26 cellular contexts compared by ENCODE assay signal in genomic region chr17:2309338-2310143, GRCh38. TPM values are rescaled to one million over a fixed set of nuclear protein-coding genes. Genes with fewer than 3 reads are reported as not detected.
DNase-seq lines count a peak whose midpoint lies in the region; ATAC-seq and TF ChIP-seq lines count a peak whose summit lies in the region.
"Had no signal": no experiment of that assay in that cellular context is flagged by ENCODE, and none has a peak within 500 bp of the region (broad histone marks: within the 10 kb centered on the region; RNA-seq: fewer than 3 reads in every experiment).

No MANE protein-coding gene starts in this region.

- H3K36me3 ChIP-seq in cardiac muscle cell (no peaks in the 10 kb centered on the region), adipocyte (ENCODE audit: control insufficient read depth, insufficient read depth, low read length, severe bottlenecking) (no peaks in the 10 kb centered on the region), thoracic aorta (no peaks in the 10 kb centered on the region)
- H3K36me3 ChIP-seq: neural progenitor cell, upper lobe of right lung had no signal

- DNase-seq in cardiac muscle cell (ENCODE audit: low read depth in 1 of 2, low spot score in 1 of 2) (peak in 1 of 2 donors; percentile 67), cardiac septum (ENCODE audit: low spot score) (no peak), adipocyte (ENCODE audit: low read depth) (peak; percentile 15), fibroblast of the aortic adventitia (ENCODE audit: low read depth) (peak; percentile 71), thoracic aorta (ENCODE audit: low spot score) (no peak), epidermal melanocyte (ENCODE audit: insufficient read length, low spot score) (no peak), SIG-M5 treated with dmso at 0.1 percent for 504 hours (lab: John Stamatoyannopoulos, UW; ENCODE audit: unreplicated experiment) (no peak)
- DNase-seq: activated B cell treated with CpG ODN at 0.5 μM for 24 hours; activated CD8-positive, alpha-beta memory T cell treated with anti-CD3 and anti-CD28 coated beads for 24 hours; activated effector memory CD4-positive, alpha-beta T cell treated with Interleukin-2 at 50 U/mL for 16 hours; amniotic stem cell; head of caudate nucleus; immature natural killer cell; mesendoderm; NCI-H1694; NCI-H510A treated with DMSO at 0.1 percent for 48 hours; retina; SHP77; stimulated activated CD4-positive, alpha-beta T cell treated with anti-CD3 and anti-CD28 coated beads, Interleukin-15, amount 100 ng/mL, for 24 hours; stimulated activated naive CD4-positive, alpha-beta T cell; T-helper 17 cell; upper lobe of right lung had no signal

- H3K9me3 ChIP-seq in cardiac muscle cell (ENCODE audit: low read depth) (no peaks in the 10 kb centered on the region), adipocyte (ENCODE audit: control insufficient read depth, low read length) (no peaks in the 10 kb centered on the region), thoracic aorta (no peaks in the 10 kb centered on the region)
- H3K9me3 ChIP-seq: A549, upper lobe of right lung had no signal

- TF ChIP-seq CTCF in cardiac muscle cell (IDR thresholded peaks at IDR 0.05; ENCODE audit: low read depth, low read length), result no peak
- TF ChIP-seq CTCF in fibroblast of the aortic adventitia (IDR thresholded peaks at IDR 0.05; ENCODE audit: insufficient read depth, low read length), result no peak
- no peak for TF ChIP-seq CTCF in thoracic aorta (IDR thresholded peaks at IDR 0.05)

- H3K27me3 ChIP-seq in cardiac muscle cell (no peaks in the 10 kb centered on the region), adipocyte (replicated peaks; ENCODE audit: control insufficient read depth, insufficient read depth, low read length) (no peaks in the 10 kb centered on the region), thoracic aorta (replicated peaks; ENCODE audit: insufficient read depth) (no peaks in the 10 kb centered on the region)
- H3K27me3 ChIP-seq: neural progenitor cell, upper lobe of right lung had no signal

- intact Hi-C loops in cardiac septum (cut with DNase I), result no loop called here

- H3K4me3 ChIP-seq in cardiac muscle cell (no peak overlapping the region), adipocyte (ENCODE audit: low read length) (no peak overlapping the region), fibroblast of the aortic adventitia (ENCODE audit: low read depth, low read length) (no peak overlapping the region), thoracic aorta (no peak overlapping the region)
- H3K4me3 ChIP-seq: A549, neural progenitor cell, upper lobe of right lung had no signal

- H3K9ac ChIP-seq in adipocyte (ENCODE audit: low read length), result no peak overlapping the region
- H3K9ac ChIP-seq: neural progenitor cell had no signal

- ATAC-seq in thoracic aorta (ENCODE audit: insufficient number of reproducible peaks, low FRiP score, low read depth) (no peak), HG03571 (IDR thresholded peaks at IDR 0.05; ENCODE audit: unreplicated experiment) (no peak)
- ATAC-seq: HCT116, T-helper 17 cell, upper lobe of right lung had no signal

- peak overlapping the region; percentile 25 for H3K27ac ChIP-seq in cardiac muscle cell
- peak overlapping the region; percentile 47 to 55 for H3K27ac ChIP-seq in thoracic aorta
- H3K27ac ChIP-seq: A549, neural progenitor cell, upper lobe of right lung had no signal

- H3K4me1 ChIP-seq in cardiac muscle cell (ENCODE audit: low read depth) (no peaks in the 10 kb centered on the region), adipocyte (ENCODE audit: control insufficient read depth, insufficient read depth, low read length) (no peaks in the 10 kb centered on the region), thoracic aorta (ENCODE audit: control insufficient read depth in 1 of 2, low read depth in 2 of 2) (peaks cover 11 to 37% of the 10 kb centered on the region in 2 donors)
- H3K4me1 ChIP-seq: neural progenitor cell had no signal

RNA-seq across cellular contexts. Expression of gene SRR, which starts 5.8 kb away (rescaled TPM):
- 27.7 and 28.3 TPM in 2 replicates for total RNA-seq in cardiac muscle cell
- 27.9 and 49.9 TPM in 2 replicates for polyA plus RNA-seq in cardiac muscle cell
- total RNA-seq in cardiac septum, result 9.3 TPM
- 9.1 and 29.4 TPM in 2 replicates for total RNA-seq in fibroblast of the aortic adventitia (ENCODE audit: low replicate concordance)
- 10 to 100 TPM; 10.5 to 20.8 TPM for total RNA-seq in thoracic aorta

RNA-seq across cellular contexts. Expression of gene SMG6, which starts 6.0 kb away (rescaled TPM):
- total RNA-seq in cardiac muscle cell (50.8 and 54.8 TPM in 2 replicates), cardiac septum (19.7 TPM), fibroblast of the aortic adventitia (ENCODE audit: low replicate concordance) (37.5 and 49.3 TPM in 2 replicates), thoracic aorta (10 to 100 TPM; 33.2 to 82.9 TPM)
- polyA plus RNA-seq in cardiac muscle cell, result 23.0 and 25.9 TPM in 2 replicates

RNA-seq across cellular contexts. Expression of gene TSR1, which starts 26.7 kb away (rescaled TPM):
- 47.1 and 52.6 TPM in 2 replicates for total RNA-seq in cardiac muscle cell
- polyA plus RNA-seq in cardiac muscle cell, result 34.0 and 43.1 TPM in 2 replicates
- total RNA-seq in cardiac septum, result 23.0 TPM
- 24.2 and 44.5 TPM in 2 replicates for total RNA-seq in fibroblast of the aortic adventitia (ENCODE audit: low replicate concordance)
- 10 to 100 TPM; 36.0 to 63.2 TPM for total RNA-seq in thoracic aorta

RNA-seq across cellular contexts. Expression of gene SGSM2, which starts 27.8 kb away (rescaled TPM):
- 93.3 and 106 TPM in 2 replicates for total RNA-seq in cardiac muscle cell
- polyA plus RNA-seq in cardiac muscle cell, result 99.3 and 107 TPM in 2 replicates
- 35.5 TPM for total RNA-seq in cardiac septum
- 31.0 and 47.3 TPM in 2 replicates for total RNA-seq in fibroblast of the aortic adventitia (ENCODE audit: low replicate concordance)
- total RNA-seq in thoracic aorta, result 10 to 100 TPM; 58.1 to 70.3 TPM

Comparison
In these comparisons a context has a peak if more than half of its experiments do, and no peak if none do; other contexts are left out.
1. DNase-seq: peak in adipocyte (single experiment) and fibroblast of the aortic adventitia (single experiment); none in cardiac septum (single experiment), thoracic aorta (single experiment), epidermal melanocyte (single experiment) and SIG-M5 treated with dmso at 0.1 percent for 504 hours (single experiment).